12 cellular contexts compared by ENCODE assay signal in genomic region chr1:160576430-160576829, GRCh38. TPM values are rescaled to one million over a fixed set of nuclear protein-coding genes. Genes with fewer than 3 reads are reported as not detected.
DNase-seq lines count a peak whose midpoint lies in the region; ATAC-seq and TF ChIP-seq lines count a peak whose summit lies in the region.
"Had no signal": no experiment of that assay in that cellular context is flagged by ENCODE, and none has a peak within 500 bp of the region (broad histone marks: within the 10 kb centered on the region; RNA-seq: fewer than 3 reads in every experiment).

No MANE protein-coding gene starts in this region.

- H3K4me3 Mint-ChIP-seq in activated CD4-positive, alpha-beta memory T cell treated with anti-CD3 and anti-CD28 coated beads, Interleukin-2, amount 10 ng/mL, durations not matched to agents 7 days and 5 days: peak overlapping the region; percentile 72
- H3K4me3 Mint-ChIP-seq in stimulated activated naive B cell treated with anti-CD40 and anti-IgM and Interleukin-4, amounts not matched to agents 10 μg/mL and 1 μg/mL and 100 μg/mL, for 72 hours: peak overlapping the region; percentile 73 to 90
- no peak overlapping the region for H3K4me3 Mint-ChIP-seq in progenitor cell of endocrine pancreas (ENCODE audit: low read depth)
- H3K4me3 Mint-ChIP-seq: H9 had no signal

- no peaks in the 10 kb centered on the region for H3K27me3 ChIP-seq in layer of hippocampus (ENCODE audit: control insufficient read depth, insufficient read depth, low read length)
- H3K27me3 ChIP-seq: uterus had no signal

- no peaks in the 10 kb centered on the region for H3K9me3 ChIP-seq in KOPT-K1 (ENCODE audit: insufficient read depth, low read length, poor library complexity, severe bottlenecking)
- H3K9me3 ChIP-seq: uterus had no signal

- peaks cover 76% of the 10 kb centered on the region for H3K4me1 Mint-ChIP-seq in activated CD4-positive, alpha-beta memory T cell treated with anti-CD3 and anti-CD28 coated beads, Interleukin-2, amount 10 ng/mL, durations not matched to agents 7 days and 5 days
- H3K4me1 Mint-ChIP-seq in stimulated activated naive B cell treated with anti-CD40 and anti-IgM and Interleukin-4, amounts not matched to agents 10 μg/mL and 1 μg/mL and 100 μg/mL, for 72 hours: peaks cover 45 to 84% of the 10 kb centered on the region in 2 donors
- H3K4me1 Mint-ChIP-seq in progenitor cell of endocrine pancreas (ENCODE audit: low read depth): peaks cover under 1% of the 10 kb centered on the region

- no peaks in the 10 kb centered on the region for H3K9me3 Mint-ChIP-seq in activated CD4-positive, alpha-beta memory T cell treated with anti-CD3 and anti-CD28 coated beads, Interleukin-2, amount 10 ng/mL, durations not matched to agents 7 days and 5 days
- no peaks in the 10 kb centered on the region for H3K9me3 Mint-ChIP-seq in stimulated activated naive B cell treated with anti-CD40 and anti-IgM and Interleukin-4, amounts not matched to agents 10 μg/mL and 1 μg/mL and 100 μg/mL, for 72 hours
- H3K9me3 Mint-ChIP-seq in progenitor cell of endocrine pancreas (ENCODE audit: low read depth): no peaks in the 10 kb centered on the region
- H3K9me3 Mint-ChIP-seq: H9 had no signal

- ATAC-seq in stimulated activated naive B cell treated with anti-CD40 and anti-IgM and Interleukin-4, amounts not matched to agents 10 μg/mL and 1 μg/mL and 100 μg/mL, for 72 hours (replicated peaks): no peak

- H3K27ac Mint-ChIP-seq in activated CD4-positive, alpha-beta memory T cell treated with anti-CD3 and anti-CD28 coated beads, Interleukin-2, amount 10 ng/mL, durations not matched to agents 7 days and 5 days: peak overlapping the region; percentile 80
- peak overlapping the region; percentile 57 for H3K27ac Mint-ChIP-seq in stimulated activated naive B cell treated with anti-CD40 and anti-IgM and Interleukin-4, amounts not matched to agents 10 μg/mL and 1 μg/mL and 100 μg/mL, for 72 hours
- H3K27ac Mint-ChIP-seq in progenitor cell of endocrine pancreas: no peak overlapping the region
- H3K27ac Mint-ChIP-seq: H9 had no signal

- intact Hi-C loops in posterior cingulate gyrus (cut with DNase I): no loop called here

- H3K27ac ChIP-seq in KOPT-K1 (ENCODE audit: low read depth, low read length, poor library complexity, severe bottlenecking) (peak overlapping the region; percentile 96), layer of hippocampus (ENCODE audit: low read depth, low read length) (peak overlapping the region; percentile 24)
- H3K27ac ChIP-seq: uterus had no signal

- TF ChIP-seq CTCF in progenitor cell of endocrine pancreas (IDR thresholded peaks at IDR 0.05; ENCODE audit: unreplicated experiment): no peak

- H3K27me3 Mint-ChIP-seq in activated CD4-positive, alpha-beta memory T cell treated with anti-CD3 and anti-CD28 coated beads, Interleukin-2, amount 10 ng/mL, durations not matched to agents 7 days and 5 days: no peaks in the 10 kb centered on the region
- H3K27me3 Mint-ChIP-seq in stimulated activated naive B cell treated with anti-CD40 and anti-IgM and Interleukin-4, amounts not matched to agents 10 μg/mL and 1 μg/mL and 100 μg/mL, for 72 hours: no peaks in the 10 kb centered on the region
- H3K27me3 Mint-ChIP-seq in progenitor cell of endocrine pancreas: no peaks in the 10 kb centered on the region

- H3K36me3 ChIP-seq in KOPT-K1 (ENCODE audit: insufficient read depth, low read length): no peaks in the 10 kb centered on the region
- H3K36me3 ChIP-seq: uterus had no signal

- POLR2A ChIA-PET in activated CD4-positive, alpha-beta memory T cell treated with anti-CD3 and anti-CD28 coated beads, Interleukin-2, amount 10 ng/mL, durations not matched to agents 7 days and 5 days (lab: Charles Lee): interaction anchor here (0.8 to 10.4 kb wide), 9 partner anchors 13 to 144 kb away, joined by 3 to 203 read pairs (median 4); partner anchors contain the start of gene SLAMF1

- CTCF ChIA-PET in activated CD4-positive, alpha-beta memory T cell treated with anti-CD3 and anti-CD28 coated beads, Interleukin-2, amount 10 ng/mL, durations not matched to agents 7 days and 5 days (lab: Charles Lee): interaction anchor here (0.8 to 1.6 kb wide), 5 partner anchors 9 to 148 kb away, joined by 3 read pairs; no protein-coding TSS in a partner anchor

- DNase-seq in activated CD4-positive, alpha-beta memory T cell treated with anti-CD3 and anti-CD28 coated beads, Interleukin-2, amount 10 ng/mL, durations not matched to agents 7 days and 5 days: no peak
- DNase-seq in stimulated activated naive B cell treated with anti-CD40 and anti-IgM and Interleukin-4, amounts not matched to agents 10 μg/mL and 1 μg/mL and 100 μg/mL, for 72 hours: no peak
- DNase-seq in DMS153 (lab: John Stamatoyannopoulos, UW) (no peak), progenitor cell of endocrine pancreas (ENCODE audit: low spot score, unreplicated experiment) (no peak), posterior cingulate gyrus (no peak)
- DNase-seq: DMS79, H9, uterus had no signal

- H3K36me3 Mint-ChIP-seq in activated CD4-positive, alpha-beta memory T cell treated with anti-CD3 and anti-CD28 coated beads, Interleukin-2, amount 10 ng/mL, durations not matched to agents 7 days and 5 days (ENCODE audit: low read depth): peaks cover 18% of the 10 kb centered on the region
- peaks cover 45 to 52% of the 10 kb centered on the region in 2 donors for H3K36me3 Mint-ChIP-seq in stimulated activated naive B cell treated with anti-CD40 and anti-IgM and Interleukin-4, amounts not matched to agents 10 μg/mL and 1 μg/mL and 100 μg/mL, for 72 hours
- H3K36me3 Mint-ChIP-seq in progenitor cell of endocrine pancreas (ENCODE audit: insufficient read depth): no peaks in the 10 kb centered on the region

RNA-seq across cellular contexts. Expression of gene CD84, which starts 2.9 kb away (rescaled TPM):
- 10 to 100 TPM; 21.6 to 23.3 TPM for total RNA-seq in activated CD4-positive, alpha-beta memory T cell treated with anti-CD3 and anti-CD28 coated beads, Interleukin-2, amount 10 ng/mL, durations not matched to agents 7 days and 5 days
- total RNA-seq in progenitor cell of endocrine pancreas: not detected in 2 replicates
- total RNA-seq: endothelial cell of umbilical vein, H9, myocyte had no signal

RNA-seq across cellular contexts. Expression of gene SLAMF6, which starts 53.4 kb away (rescaled TPM):
- total RNA-seq in activated CD4-positive, alpha-beta memory T cell treated with anti-CD3 and anti-CD28 coated beads, Interleukin-2, amount 10 ng/mL, durations not matched to agents 7 days and 5 days: 10 to 100 TPM; 32.0 to 33.8 TPM
- not detected in 2 replicates for total RNA-seq in progenitor cell of endocrine pancreas
- total RNA-seq: endothelial cell of umbilical vein, H9, myocyte had no signal

Comparison
In these comparisons a context has a peak if more than half of its experiments do, and no peak if none do; other contexts are left out.
1. RNA of gene CD84, which starts 2.9 kb away (total RNA-seq): 21.6 to 23.3 TPM in activated CD4-positive, alpha-beta memory T cell treated with anti-CD3 and anti-CD28 coated beads, Interleukin-2, amount 10 ng/mL, durations not matched to agents 7 days and 5 days; not detected in progenitor cell of endocrine pancreas; every median in the first group is over 10 times any median in the second.
2. RNA of gene SLAMF6, which starts 53.4 kb away (total RNA-seq): 32.0 to 33.8 TPM in activated CD4-positive, alpha-beta memory T cell treated with anti-CD3 and anti-CD28 coated beads, Interleukin-2, amount 10 ng/mL, durations not matched to agents 7 days and 5 days; not detected in progenitor cell of endocrine pancreas; every median in the first group is over 10 times any median in the second.